In the genomic region with DNA sequence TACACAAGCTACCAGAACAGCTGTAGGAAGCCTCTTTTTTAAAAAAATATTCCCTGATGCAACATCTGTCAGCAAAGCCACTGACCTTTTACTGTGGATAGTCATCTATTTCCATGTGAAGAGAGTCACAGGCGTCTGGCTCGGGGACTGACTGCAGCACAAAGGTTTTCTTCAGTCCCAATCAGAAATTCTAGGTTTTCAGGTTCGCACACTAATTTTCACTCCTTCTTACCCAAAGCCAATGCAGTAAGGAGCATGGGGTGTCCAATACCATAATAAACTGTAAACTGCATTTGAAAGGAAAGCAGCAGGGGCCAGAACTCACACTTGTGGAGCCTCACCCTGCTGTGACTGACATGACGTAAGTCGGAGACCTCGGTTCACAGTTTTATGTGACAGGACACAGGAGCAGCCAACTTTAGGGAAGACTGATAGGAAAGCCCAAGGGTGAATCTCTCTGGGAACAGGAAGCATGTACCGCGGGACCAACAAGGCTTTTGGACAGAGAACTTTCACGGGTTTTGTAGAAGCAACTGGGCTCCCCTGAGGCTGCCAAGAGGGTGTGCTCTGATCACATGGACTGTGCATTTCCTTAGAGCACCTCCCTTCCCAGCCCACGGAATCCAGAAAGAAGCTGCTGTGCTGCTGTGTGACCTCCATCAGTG, we compare ENCODE assay signal across 11 cellular contexts. TPM values are rescaled to one million over a fixed set of nuclear protein-coding genes. Genes with fewer than 3 reads are reported as not detected.
DNase-seq lines count a peak whose midpoint lies in the region; ATAC-seq and TF ChIP-seq lines count a peak whose summit lies in the region.
"Had no signal": no experiment of that assay in that cellular context is flagged by ENCODE, and none has a peak within 500 bp of the region (broad histone marks: within the 10 kb centered on the region; RNA-seq: fewer than 3 reads in every experiment).

No MANE protein-coding gene starts in this region.

- WGBS in transverse colon (ENCODE audit: low coverage in 1 of 2), 2 donors = 54% methylated on average over 8 of the region's 10 CpGs; no CpG with 5 or more reads in 1 of the 2 donors

- peaks cover 44% of the 10 kb centered on the region for H3K4me1 ChIP-seq in muscle layer of colon (ENCODE audit: insufficient read depth, low read length)
- H3K4me1 ChIP-seq in transverse colon = peaks cover 0 to 31% (median 18%) of the 10 kb centered on the region in 4 donors

- H3K27ac ChIP-seq in muscle layer of colon (ENCODE audit: low read depth, low read length) (peak overlapping the region; percentile 62), transverse colon (peak overlapping the region; percentile 57 to 80 (median 72))

- no peak overlapping the region for H3K9ac ChIP-seq in muscle layer of colon (ENCODE audit: low read length)

- no peak for TF ChIP-seq EP300 in transverse colon (IDR thresholded peaks at IDR 0.05; ENCODE audit: low read depth)

- no peak for TF ChIP-seq POLR2A in transverse colon (IDR thresholded peaks at IDR 0.05)

- TF ChIP-seq CTCF in transverse colon (IDR thresholded peaks at IDR 0.05) = no peak

- DNase-seq in fibroblast of peridontal ligament (ENCODE audit: extremely low read depth) = peak; percentile 46
- peak; percentile 24 for DNase-seq in transverse colon
- DNase-seq in NCI-H1092 (lab: John Stamatoyannopoulos, UW) = no peak
- no peak for DNase-seq in NCI-H2107 (lab: John Stamatoyannopoulos, UW)
- DNase-seq in activated CD4-positive, CD25-positive, alpha-beta regulatory T cell (lab: John Stamatoyannopoulos, UW) = no peak
- DNase-seq: amniotic stem cell, midbrain had no signal

- in situ Hi-C loops in transverse colon (cut with MboI; ENCODE audit: low pct_ligation_motif_present in 1 of 4, low pct_unique_long_range_greater_than_20kb in 1 of 4, low sequenced_read_pairs in 3 of 4) = no loop called here

- intact Hi-C loops in transverse colon (cut with DNase I; ENCODE audit: low total_unique reads) = no loop called here

- H3K36me3 ChIP-seq in muscle layer of colon (ENCODE audit: insufficient read depth, low read length) = no peaks in the 10 kb centered on the region
- no peaks in the 10 kb centered on the region for H3K36me3 ChIP-seq in transverse colon

- no peaks in the 10 kb centered on the region for H3K9me3 ChIP-seq in muscle layer of colon (ENCODE audit: low read length)
- H3K9me3 ChIP-seq in transverse colon = no peaks in the 10 kb centered on the region

- H3K27me3 ChIP-seq in muscle layer of colon (ENCODE audit: control insufficient read depth in 1 of 2, insufficient read depth in 2 of 2, low read length in 2 of 2) = no peaks in the 10 kb centered on the region
- no peaks in the 10 kb centered on the region for H3K27me3 ChIP-seq in transverse colon

- H3K4me3 ChIP-seq in muscle layer of colon (ENCODE audit: low read depth in 1 of 2, low read length in 2 of 2) = peak overlapping the region in 1 of 2 donors; percentile 30
- H3K4me3 ChIP-seq in transverse colon = peak overlapping the region in 1 of 4 donors; percentile 2

- ATAC-seq in SK-N-SH treated with all-trans-retinoic acid at 6 μM for 48 hours = peak; percentile 15; the same call in 2 of the 3 replicates
- no peak for ATAC-seq in GM19397 (IDR thresholded peaks at IDR 0.05; ENCODE audit: unreplicated experiment)
- ATAC-seq: HCT116 had no signal

TF ChIP-seq in SK-N-SH treated with all-trans-retinoic acid at 6 μM for 48 hours, 23 proteins besides CTCF, POLR2A, EP300 and RAD21:
- TF ChIP-seq ESRRG (CRISPR knock-in tag; IDR thresholded peaks at IDR 0.05) (no peak), TOX (CRISPR knock-in tag; IDR thresholded peaks at IDR 0.05; ENCODE audit: borderline replicate concordance) (no peak), BACH2 (CRISPR knock-in tag; IDR thresholded peaks at IDR 0.05; ENCODE audit: borderline replicate concordance) (no peak), SNAI2 (CRISPR knock-in tag; IDR thresholded peaks at IDR 0.05) (no peak)
- TF ChIP-seq, protein P1, sequence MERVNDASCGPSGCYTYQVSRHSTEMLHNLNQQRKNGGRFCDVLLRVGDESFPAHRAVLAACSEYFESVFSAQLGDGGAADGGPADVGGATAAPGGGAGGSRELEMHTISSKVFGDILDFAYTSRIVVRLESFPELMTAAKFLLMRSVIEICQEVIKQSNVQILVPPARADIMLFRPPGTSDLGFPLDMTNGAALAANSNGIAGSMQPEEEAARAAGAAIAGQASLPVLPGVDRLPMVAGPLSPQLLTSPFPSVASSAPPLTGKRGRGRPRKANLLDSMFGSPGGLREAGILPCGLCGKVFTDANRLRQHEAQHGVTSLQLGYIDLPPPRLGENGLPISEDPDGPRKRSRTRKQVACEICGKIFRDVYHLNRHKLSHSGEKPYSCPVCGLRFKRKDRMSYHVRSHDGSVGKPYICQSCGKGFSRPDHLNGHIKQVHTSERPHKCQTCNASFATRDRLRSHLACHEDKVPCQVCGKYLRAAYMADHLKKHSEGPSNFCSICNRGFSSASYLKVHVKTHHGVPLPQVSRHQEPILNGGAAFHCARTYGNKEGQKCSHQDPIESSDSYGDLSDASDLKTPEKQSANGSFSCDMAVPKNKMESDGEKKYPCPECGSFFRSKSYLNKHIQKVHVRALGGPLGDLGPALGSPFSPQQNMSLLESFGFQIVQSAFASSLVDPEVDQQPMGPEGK (CRISPR knock-in tag; IDR thresholded peaks at IDR 0.05; ENCODE audit: borderline replicate concordance) = no peak
TF ChIP-seq in SK-N-SH treated with all-trans-retinoic acid at 6 μM for 48 hours: peak in this region for 0.

RNA-seq across cellular contexts. Expression of a gene that starts 9.1 kb away (rescaled TPM):
- total RNA-seq in transverse colon = 1 to 10 TPM in 2 of 4 donors, under 1 TPM in 1, not detected in 1; 1.00 to 7.8 (median 4.1) TPM

RNA-seq across cellular contexts. Expression of a gene that starts 19.1 kb away (rescaled TPM):
- 100 to 1,000 TPM in 1 of 4 donors, 10 to 100 TPM in 2, 1 to 10 TPM in 1; 8.6 to 581 (median 35.0) TPM for total RNA-seq in transverse colon

Comparison
In these comparisons a context has a peak if more than half of its experiments do, and no peak if none do; other contexts are left out.
1. DNase-seq: peak in fibroblast of peridontal ligament (single experiment) and transverse colon (single experiment); none in NCI-H1092 (single experiment), NCI-H2107 (single experiment) and activated CD4-positive, CD25-positive, alpha-beta regulatory T cell (0 of 4).